Comparison of ENCODE assay signal across 23 cellular contexts in the genomic region with DNA sequence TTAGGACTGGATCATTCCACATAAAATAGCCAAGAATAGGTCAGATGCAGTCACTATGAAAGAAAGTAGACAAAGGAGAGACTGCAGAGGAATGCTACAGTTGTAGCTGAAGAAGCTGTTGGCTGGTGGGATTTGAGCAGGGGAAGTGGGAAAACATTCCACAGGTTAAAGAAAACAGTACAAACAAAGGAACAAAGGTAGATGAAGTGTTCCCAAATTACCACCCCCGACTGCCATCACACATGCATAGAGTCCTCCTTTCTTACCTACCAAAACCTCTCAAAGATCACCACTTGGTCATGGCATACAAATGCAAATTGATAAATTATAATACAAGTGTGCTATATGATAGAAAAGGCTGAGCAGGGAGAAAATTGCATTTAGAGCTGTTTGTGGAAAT. TPM values are rescaled to one million over a fixed set of nuclear protein-coding genes. Genes with fewer than 3 reads are reported as not detected.
DNase-seq lines count a peak whose midpoint lies in the region; FAIRE-seq and TF ChIP-seq lines count a peak whose summit lies in the region.
"Had no signal": no experiment of that assay in that cellular context is flagged by ENCODE, and none has a peak within 500 bp of the region (broad histone marks: within the 10 kb centered on the region; RNA-seq: fewer than 3 reads in every experiment).

No MANE protein-coding gene starts in this region.

- H4K20me1 ChIP-seq in mammary epithelial cell (ENCODE audit: insufficient read depth, low read length) = no peaks in the 10 kb centered on the region

- intact Hi-C loops in MCF 10A (cut with micrococcal nuclease) (no loop called here), mammary epithelial cell (cut with micrococcal nuclease) (no loop called here), esophagus muscularis mucosa (cut with DNase I) (no loop called here), esophagus squamous epithelium (cut with DNase I) (no loop called here)

- TF ChIP-seq CTCF in MCF 10A (IDR thresholded peaks at IDR 0.05; ENCODE audit: unreplicated experiment) (no peak), mammary epithelial cell (conservative IDR thresholded peaks at IDR 0.05 in 1 of 2, IDR thresholded peaks at IDR 0.05 in 1 of 2; ENCODE audit: extremely low read depth in 1 of 2, insufficient read depth in 1 of 2, low read depth in 1 of 2, low read length in 2 of 2) (no peak), esophagus muscularis mucosa (IDR thresholded peaks at IDR 0.05) (no peak), esophagus squamous epithelium (IDR thresholded peaks at IDR 0.05) (no peak), RWPE1 (conservative IDR thresholded peaks at IDR 0.05; ENCODE audit: low read depth) (no peak)

- H3K27ac ChIP-seq in mammary epithelial cell (ENCODE audit: insufficient read depth, low read depth, low read length) = no peak overlapping the region
- H3K27ac ChIP-seq in esophagus muscularis mucosa (replicated peaks in 1 of 4) = peak overlapping the region; percentile 46 to 86 (median 73)
- peak overlapping the region; percentile 74 for H3K27ac ChIP-seq in muscle layer of colon (ENCODE audit: low read depth, low read length)
- H3K27ac ChIP-seq in small intestine (ENCODE audit: low read depth in 1 of 2, low read length in 1 of 2) = no peak overlapping the region
- H3K27ac ChIP-seq in esophagus squamous epithelium = no peak overlapping the region
- H3K27ac ChIP-seq in RWPE1 = no peak overlapping the region
- H3K27ac ChIP-seq: parathyroid adenoma, PC-9, SK-N-MC had no signal

- TF ChIP-seq POLR2A in esophagus muscularis mucosa (IDR thresholded peaks at IDR 0.05; ENCODE audit: low read depth) = no peak
- no peak for TF ChIP-seq POLR2A in esophagus squamous epithelium (IDR thresholded peaks at IDR 0.05)

- DNase-seq in MCF 10A (ENCODE audit: unreplicated experiment) = no peak
- DNase-seq in mammary epithelial cell = no peak
- DNase-seq in esophagus muscularis mucosa (ENCODE audit: extremely low spot score) = no peak
- DNase-seq in small intestine = no peak
- no peak for DNase-seq in esophagus squamous epithelium (lab: John Stamatoyannopoulos, UW)
- DNase-seq in COR-L47 (lab: John Stamatoyannopoulos, UW) = no peak
- no peak for DNase-seq in RWPE1 (ENCODE audit: low spot score)
- DNase-seq: 8988T; activated CD4-positive, CD25-positive, alpha-beta regulatory T cell treated with anti-CD3 and anti-CD28 coated beads, Interleukin-2, amount 50 U/mL, for 72 hours; activated effector memory CD4-positive, alpha-beta T cell treated with Interleukin-2 at 50 U/mL for 16 hours; effector CD8-positive, alpha-beta T cell; Karpas-422; left cardiac atrium; NCI-H1105; PC-9; stimulated activated CD4-positive, alpha-beta T cell treated with anti-CD3 and anti-CD28 coated beads, Interleukin-2, amount 100 ng/mL, for 48 hours; T1000 had no signal

- in situ Hi-C loops in mammary epithelial cell (cut with MboI; ENCODE audit: low sequenced_read_pairs in 2 of 2) = no loop called here

- peaks cover 9% of the 10 kb centered on the region for H3K79me2 ChIP-seq in mammary epithelial cell (ENCODE audit: insufficient read depth, low read length)
- H3K79me2 ChIP-seq: parathyroid adenoma had no signal

- no peak for FAIRE-seq in small intestine (lab: Jason Lieb, UNC)

- H2AFZ ChIP-seq in mammary epithelial cell (ENCODE audit: low read depth, low read length) = no peak overlapping the region
- H2AFZ ChIP-seq: parathyroid adenoma, PC-9 had no signal

- H3K9ac ChIP-seq in mammary epithelial cell (ENCODE audit: insufficient read depth, low read length) (no peak overlapping the region), muscle layer of colon (ENCODE audit: low read length) (no peak overlapping the region)
- H3K9ac ChIP-seq: parathyroid adenoma had no signal

- CTCF ChIA-PET in MCF 10A (lab: Yijun Ruan, JAX) = interaction anchor here (1.2 kb wide), 1 partner anchor 213 kb away, joined by 3 read pairs; no protein-coding TSS in a partner anchor
- CTCF ChIA-PET in mammary epithelial cell (lab: Charles Lee; ENCODE audit: low non-redundant PET) = interaction anchor here (0.6 kb wide), 1 partner anchor 58 kb away, joined by 3 read pairs; no protein-coding TSS in a partner anchor
- CTCF ChIA-PET in RWPE1 (lab: Yijun Ruan, JAX) = interaction anchor here (0.7 to 1.2 kb wide), 2 partner anchors 12 to 21 kb away, joined by 4 read pairs; no protein-coding TSS in a partner anchor

- H3K4me3 Mint-ChIP-seq in MCF 10A (ENCODE audit: unreplicated experiment) = no peak overlapping the region
- H3K4me3 Mint-ChIP-seq: B cell; central memory CD8-positive, alpha-beta T cell had no signal

- 57% methylated on average over 1 of the region's 1 CpG for WGBS in mammary epithelial cell (ENCODE audit: low coverage, missing lambda C conversion rate)
- 54% methylated on average over 1 of the region's 1 CpG for WGBS in esophagus muscularis mucosa
- WGBS in small intestine, 3 donors = 79 to 93% (median 86%) methylated on average over 1 of the region's 1 CpG
- WGBS in esophagus squamous epithelium, 2 donors = 65 to 80% methylated on average over 1 of the region's 1 CpG

- H3K4me2 ChIP-seq in mammary epithelial cell (ENCODE audit: insufficient read depth, low read depth, low read length) = no peak overlapping the region
- H3K4me2 ChIP-seq: PC-9 had no signal

- H3K36me3 ChIP-seq in mammary epithelial cell (ENCODE audit: insufficient read depth, low read length) (peaks cover 53% of the 10 kb centered on the region), esophagus muscularis mucosa (peaks cover 29 to 86% (median 62%) of the 10 kb centered on the region in 4 donors), muscle layer of colon (ENCODE audit: insufficient read depth, low read length) (peaks cover 64% of the 10 kb centered on the region), small intestine (ENCODE audit: control insufficient read depth in 2 of 2, insufficient read depth in 2 of 2, low read length in 2 of 2) (peaks cover 12% of the 10 kb centered on the region in 2 donors), esophagus squamous epithelium (peaks cover 8 to 79% (median 11%) of the 10 kb centered on the region in 3 donors)

- dilution Hi-C loops in mammary epithelial cell (cut with HindIII; ENCODE audit: low sequenced_read_pairs) = no loop called here

- TF ChIP-seq EP300 in esophagus muscularis mucosa (IDR thresholded peaks at IDR 0.05) = no peak

- no peaks in the 10 kb centered on the region for H3K27me3 Mint-ChIP-seq in MCF 10A (ENCODE audit: insufficient read depth, unreplicated experiment)
- H3K27me3 Mint-ChIP-seq: B cell; central memory CD8-positive, alpha-beta T cell had no signal

- no peaks in the 10 kb centered on the region for H3K9me3 ChIP-seq in mammary epithelial cell (replicated peaks; ENCODE audit: insufficient read depth, low read length)
- H3K9me3 ChIP-seq in esophagus muscularis mucosa = no peaks in the 10 kb centered on the region
- H3K9me3 ChIP-seq in muscle layer of colon (ENCODE audit: low read length) = no peaks in the 10 kb centered on the region
- no peaks in the 10 kb centered on the region for H3K9me3 ChIP-seq in small intestine (ENCODE audit: control insufficient read depth, low read depth)
- no peaks in the 10 kb centered on the region for H3K9me3 ChIP-seq in esophagus squamous epithelium
- H3K9me3 ChIP-seq: heart left ventricle had no signal

- POLR2A ChIA-PET in MCF 10A (lab: Yijun Ruan, JAX) = interaction anchor here (0.8 to 4.7 kb wide), 5 partner anchors 10 to 40 kb away, joined by 3 to 44 read pairs (median 5); no protein-coding TSS in a partner anchor
- POLR2A ChIA-PET in RWPE1 (lab: Yijun Ruan, JAX; ENCODE audit: low non-redundant PET) = no interaction called here

- H3K27me3 ChIP-seq in mammary epithelial cell (ENCODE audit: insufficient read depth, low read length) (no peaks in the 10 kb centered on the region), esophagus muscularis mucosa (no peaks in the 10 kb centered on the region), muscle layer of colon (ENCODE audit: control insufficient read depth in 1 of 2, insufficient read depth in 2 of 2, low read length in 2 of 2) (no peaks in the 10 kb centered on the region), small intestine (ENCODE audit: control insufficient read depth in 2 of 2, insufficient read depth in 2 of 2, low read length in 2 of 2) (no peaks in the 10 kb centered on the region), esophagus squamous epithelium (no peaks in the 10 kb centered on the region)
- H3K27me3 ChIP-seq: heart left ventricle had no signal

- no peaks in the 10 kb centered on the region for H3K9me3 Mint-ChIP-seq in MCF 10A (ENCODE audit: unreplicated experiment)
- H3K9me3 Mint-ChIP-seq: central memory CD8-positive, alpha-beta T cell had no signal

- H3K27ac Mint-ChIP-seq in MCF 10A (ENCODE audit: low read depth, unreplicated experiment) = peak overlapping the region; percentile 54
- H3K27ac Mint-ChIP-seq: B cell had no signal

- H3K4me3 ChIP-seq in mammary epithelial cell (replicated peaks in 1 of 3; ENCODE audit: insufficient read depth in 1 of 3, low read depth in 2 of 3, low read length in 3 of 3) (no peak overlapping the region), esophagus muscularis mucosa (no peak overlapping the region), muscle layer of colon (ENCODE audit: low read depth in 1 of 2, low read length in 2 of 2) (no peak overlapping the region), small intestine (ENCODE audit: low read depth in 1 of 2, low read length in 2 of 2) (no peak overlapping the region), esophagus squamous epithelium (no peak overlapping the region)
- H3K4me3 ChIP-seq: heart left ventricle, PC-9, SK-N-MC had no signal

- BruUV-seq in MCF 10A (replicated peaks; lab: Mats Ljungman, UMichigan) (no TSS peak), mammary epithelial cell (replicated peaks; lab: Mats Ljungman, UMichigan) (no TSS peak)

- H3K4me1 ChIP-seq in mammary epithelial cell (ENCODE audit: insufficient read depth, low read length) (peaks cover 10% of the 10 kb centered on the region), esophagus muscularis mucosa (peaks cover 20 to 63% (median 62%) of the 10 kb centered on the region in 4 donors), muscle layer of colon (ENCODE audit: insufficient read depth, low read length) (peaks cover 53% of the 10 kb centered on the region), small intestine (ENCODE audit: control insufficient read depth in 2 of 2, insufficient read depth in 1 of 2, low read depth in 1 of 2, low read length in 1 of 2) (no peaks in the 10 kb centered on the region), esophagus squamous epithelium (peaks cover 9 to 39% (median 12%) of the 10 kb centered on the region in 3 donors)
- H3K4me1 ChIP-seq: parathyroid adenoma had no signal

- no peaks in the 10 kb centered on the region for H3K36me3 Mint-ChIP-seq in MCF 10A (ENCODE audit: insufficient read depth, unreplicated experiment)

- peaks cover 11% of the 10 kb centered on the region for H3K4me1 Mint-ChIP-seq in MCF 10A (ENCODE audit: insufficient read depth, unreplicated experiment)
- H3K4me1 Mint-ChIP-seq: B cell; central memory CD8-positive, alpha-beta T cell had no signal

RNA-seq across cellular contexts. Expression of a gene that starts 41.9 kb away (rescaled TPM):
- total RNA-seq in MCF 10A (2022) = 83.0 and 85.7 TPM in 2 replicates
- 10 to 100 TPM; 52.7 to 89.8 TPM for total RNA-seq in mammary epithelial cell
- polyA plus RNA-seq in mammary epithelial cell = 118 TPM
- polyA minus RNA-seq in mammary epithelial cell = 60.8 TPM
- 100 to 1,000 TPM in 3 of 4 donors, 10 to 100 TPM in 1; 99.9 to 135 (median 119) TPM for total RNA-seq in esophagus muscularis mucosa
- 100 to 1,000 TPM in 1 of 3 donors, 10 to 100 TPM in 2; 45.4 to 153 (median 72.0) TPM for polyA plus RNA-seq in small intestine
- 100 to 1,000 TPM in 1 of 4 donors, 10 to 100 TPM in 3; 48.6 to 132 (median 72.7) TPM for total RNA-seq in esophagus squamous epithelium

Comparison
In these comparisons a context has a peak if more than half of its experiments do, and no peak if none do; other contexts are left out.
1. H3K27ac ChIP-seq: peak in esophagus muscularis mucosa (4 of 4) and muscle layer of colon (single experiment); none in mammary epithelial cell (single experiment), small intestine (0 of 2), esophagus squamous epithelium (0 of 4) and RWPE1 (single experiment).